8 cellular contexts compared by ENCODE assay signal in the genomic region with DNA sequence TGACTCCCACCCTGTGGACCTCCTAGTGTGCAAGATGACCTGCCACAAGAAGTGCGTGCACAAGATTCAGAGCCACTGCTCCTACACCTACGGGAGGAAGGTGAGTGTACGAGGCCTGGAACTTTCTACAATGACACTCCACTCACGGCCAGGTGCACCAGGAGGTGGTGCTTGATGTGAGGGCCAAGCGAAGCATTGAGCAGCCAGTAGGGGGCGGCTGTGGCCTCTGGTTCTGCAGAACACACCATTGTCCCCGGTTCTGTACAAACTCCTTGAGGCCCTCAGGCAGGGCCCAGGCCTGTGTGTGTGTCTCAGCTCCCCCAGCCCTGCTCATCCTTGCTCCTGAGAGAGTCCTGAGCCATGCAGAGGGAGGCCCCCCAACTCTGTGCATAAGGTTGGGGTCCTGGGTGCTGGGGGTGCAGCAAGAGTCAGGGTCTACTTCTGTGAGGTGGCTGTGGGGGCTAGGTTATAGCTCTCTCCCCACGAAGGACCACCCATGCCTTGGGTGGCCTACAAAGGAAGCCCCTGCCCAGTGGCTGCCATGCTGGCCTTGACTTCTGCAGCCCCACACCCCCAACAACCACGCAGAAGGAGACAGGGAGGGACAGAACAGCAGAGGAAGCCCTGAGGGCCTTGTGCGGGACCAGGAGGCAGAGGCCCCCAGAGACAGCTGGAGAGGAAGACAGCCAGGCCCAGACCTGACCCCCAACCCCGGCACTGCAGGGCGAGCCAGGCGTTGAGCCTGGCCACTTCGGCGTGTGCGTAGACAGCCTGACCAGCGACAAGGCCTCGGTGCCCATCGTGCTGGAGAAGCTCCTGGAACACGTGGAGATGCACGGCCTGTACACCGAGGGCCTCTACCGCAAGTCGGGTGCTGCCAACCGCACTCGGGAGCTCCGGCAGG. TPM values are rescaled to one million over a fixed set of nuclear protein-coding genes. Genes with fewer than 3 reads are reported as not detected.
A peak's percentile ranks its signal among the peaks of the same experiment; 100 is the strongest.
DNase-seq lines count a peak whose midpoint lies in the region; ATAC-seq and TF ChIP-seq lines count a peak whose summit lies in the region.

No MANE protein-coding gene starts in this region.

- H3K27ac ChIP-seq in colonic mucosa = no peak overlapping the region

- H3K4me1 ChIP-seq in colonic mucosa = no peaks in the 10 kb centered on the region

- peak; percentile 41 for ATAC-seq in stimulated activated naive CD8-positive, alpha-beta T cell treated with anti-CD3 and anti-CD28 coated beads, Interleukin-15, Interleukin-2, amounts not matched to agents 100 U/mL and 50 U/mL, for 24 hours
- ATAC-seq in GM19395 (IDR thresholded peaks at IDR 0.05; ENCODE audit: unreplicated experiment) (no peak), HG03135 (IDR thresholded peaks at IDR 0.05; ENCODE audit: unreplicated experiment) (no peak)

- no peaks in the 10 kb centered on the region for H3K27me3 ChIP-seq in colonic mucosa

- no peaks in the 10 kb centered on the region for H3K9me3 ChIP-seq in colonic mucosa

- no peak overlapping the region for H3K4me3 ChIP-seq in LNCaP clone FGC (ENCODE audit: low read depth, low read length)
- no peak overlapping the region for H3K4me3 ChIP-seq in colonic mucosa

- H3K9ac ChIP-seq in colonic mucosa (ENCODE audit: low read depth in 2 of 2, low read length in 2 of 2) = no peak overlapping the region

- DNase-seq in Daoy (ENCODE audit: low read depth) (peak; percentile 61), LNCaP clone FGC (ENCODE audit: low read depth) (peak; percentile 30), colonic mucosa (peak; percentile 75), medulla oblongata (ENCODE audit: extremely low spot score) (peak; percentile 28)
- peak; percentile 52 for DNase-seq in activated CD4-positive, alpha-beta T cell treated with anti-CD3 and anti-CD28 coated beads for 1 hour
- DNase-seq in stimulated activated naive CD8-positive, alpha-beta T cell treated with anti-CD3 and anti-CD28 coated beads, Interleukin-15, Interleukin-2, amounts not matched to agents 100 U/mL and 50 U/mL, for 24 hours = peak; percentile 64

- peak; percentile 56 for TF ChIP-seq CTCF in LNCaP clone FGC (IDR thresholded peaks at IDR 0.05; ENCODE audit: control insufficient read depth, extremely low read depth, insufficient read depth)
- peak; percentile 60 for TF ChIP-seq CTCF in colonic mucosa (IDR thresholded peaks at IDR 0.05)

- intact Hi-C loops in colonic mucosa (cut with DNase I) = loop anchor here (2.0 kb wide), 1 partner anchor 77 kb away; no protein-coding TSS in a partner anchor

- peaks cover 8% of the 10 kb centered on the region for H3K36me3 ChIP-seq in colonic mucosa

RNA-seq across cellular contexts. Expression of gene USE1, which starts 9.7 kb away (rescaled TPM):
- 25.5 and 33.5 TPM in 2 replicates for total RNA-seq in Daoy (2014; rRNA removed; shearing (Covaris generic))
- 10 to 100 TPM; 18.2 to 22.4 TPM for total RNA-seq in colonic mucosa

RNA-seq across cellular contexts. Expression of gene OCEL1, which starts 20.5 kb away (rescaled TPM):
- 0.18 and 1.6 TPM in 2 replicates for total RNA-seq in Daoy (2014; rRNA removed; shearing (Covaris generic))
- total RNA-seq in colonic mucosa = 10 to 100 TPM; 35.7 to 46.9 TPM

RNA-seq across cellular contexts. Expression of gene NR2F6, which starts 40.2 kb away (rescaled TPM):
- total RNA-seq in Daoy (2014; rRNA removed; shearing (Covaris generic)) = 44.5 and 51.8 TPM in 2 replicates
- total RNA-seq in colonic mucosa = 100 to 1,000 TPM; 129 to 195 TPM

RNA-seq across cellular contexts. Expression of gene USHBP1, which starts 59.1 kb away (rescaled TPM):
- not detected in 2 replicates for total RNA-seq in Daoy (2014; rRNA removed; shearing (Covaris generic))
- total RNA-seq in colonic mucosa = 1 to 10 TPM; 1.1 to 1.3 TPM

Comparison
In these comparisons a context has a peak if more than half of its experiments do, and no peak if none do; other contexts are left out.
1. RNA of gene OCEL1, which starts 20.5 kb away (total RNA-seq): 35.7 to 46.9 TPM in colonic mucosa; 0.18 to 1.6 TPM in Daoy; every median in the first group is over 10 times any median in the second.
2. Peak in every context shown above with its lines, with median percentiles within 50 percentile points of each other: DNase-seq.